ENCODE assay signal across 26 cellular contexts in the genomic region with DNA sequence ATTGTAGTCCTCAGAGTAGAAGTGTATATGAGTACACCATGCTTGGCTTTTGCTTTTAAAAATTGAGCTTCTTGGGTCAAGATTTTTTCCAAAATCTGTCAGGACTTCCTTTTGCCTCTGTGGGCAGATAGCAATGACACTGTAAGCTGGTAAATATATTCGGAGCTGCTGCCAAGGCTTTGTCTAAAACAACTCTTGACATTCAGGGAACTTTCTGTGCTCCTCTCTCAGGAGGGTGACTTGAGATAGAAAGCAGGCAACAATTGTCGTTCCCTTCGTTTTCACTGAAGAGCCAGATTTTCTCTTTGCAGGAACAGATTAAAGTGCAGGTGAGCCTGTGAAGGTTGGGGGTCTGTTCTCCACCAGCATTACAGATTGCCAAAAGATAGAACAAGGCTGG.
"Had no signal": no experiment of that assay in that cellular context is flagged by ENCODE, and none has a peak within 500 bp of the region (broad histone marks: within the 10 kb centered on the region; RNA-seq: fewer than 3 reads in every experiment).

No MANE protein-coding gene starts in this region.

- H3K27ac ChIP-seq: colonic mucosa, dorsolateral prefrontal cortex, esophagus muscularis mucosa, gastrocnemius medialis, lower lobe of right lung, psoas muscle, right lobe of liver, skin epidermis, testis, upper lobe of left lung had no signal

- ATAC-seq: effector memory CD8-positive, alpha-beta T cell; gastrocnemius medialis; left colon; lower lobe of right lung; naive thymus-derived CD8-positive, alpha-beta T cell; psoas muscle; right lobe of liver; SK-N-SH treated with all-trans-retinoic acid at 6 μM for 48 hours had no signal

- H3K9me3 ChIP-seq: colonic mucosa, esophagus muscularis mucosa, gastrocnemius medialis, lower lobe of right lung, psoas muscle, right lobe of liver, testis, upper lobe of left lung had no signal

- H3K4me3 ChIP-seq: colonic mucosa, dorsolateral prefrontal cortex, esophagus muscularis mucosa, gastrocnemius medialis, lower lobe of right lung, psoas muscle, right lobe of liver, skin epidermis, testis, upper lobe of left lung had no signal

- H3K36me3 Mint-ChIP-seq: mesothelial cell of epicardium; naive thymus-derived CD8-positive, alpha-beta T cell had no signal

- H3K27me3 Mint-ChIP-seq: activated CD4-positive, alpha-beta memory T cell treated with anti-CD3 and anti-CD28 coated beads, Interleukin-2, amount 10 ng/mL, durations not matched to agents 7 days and 5 days had no signal

- H3K27ac Mint-ChIP-seq: activated CD4-positive, alpha-beta memory T cell treated with anti-CD3 and anti-CD28 coated beads, Interleukin-2, amount 10 ng/mL, durations not matched to agents 7 days and 5 days; activated naive CD8-positive, alpha-beta T cell treated with anti-CD3 and anti-CD28 coated beads for 36 hours; activated T-helper 2 cell treated with anti-CD3 and anti-CD28 coated beads, Interferon-gamma antibody, Interleukin-2, Interleukin-4, amounts not matched to agents 10 μg/mL and 5 μg/mL and 100 μg/mL, durations not matched to agents 14 hours and 24 hours and 36 hours; effector memory CD8-positive, alpha-beta T cell; mesothelial cell of epicardium; naive thymus-derived CD8-positive, alpha-beta T cell had no signal

- H3K9me3 Mint-ChIP-seq: effector memory CD8-positive, alpha-beta T cell; mesothelial cell of epicardium; naive thymus-derived CD8-positive, alpha-beta T cell had no signal

- H3K36me3 ChIP-seq: colonic mucosa, esophagus muscularis mucosa, gastrocnemius medialis, lower lobe of right lung, right lobe of liver, upper lobe of left lung had no signal

- H3K4me3 Mint-ChIP-seq: activated CD4-positive, alpha-beta memory T cell treated with anti-CD3 and anti-CD28 coated beads, Interleukin-2, amount 10 ng/mL, durations not matched to agents 7 days and 5 days; activated naive CD8-positive, alpha-beta T cell treated with anti-CD3 and anti-CD28 coated beads for 36 hours; effector memory CD8-positive, alpha-beta T cell; mesothelial cell of epicardium; naive thymus-derived CD8-positive, alpha-beta T cell had no signal

- DNase-seq: activated CD4-positive, alpha-beta memory T cell treated with anti-CD3 and anti-CD28 coated beads, Interleukin-2, amount 10 ng/mL, durations not matched to agents 7 days and 5 days; activated CD4-positive, alpha-beta T cell treated with anti-CD3 and anti-CD28 coated beads for 4 hours; activated CD4-positive, CD25-positive, alpha-beta regulatory T cell; activated naive CD4-positive, alpha-beta T cell; activated naive CD8-positive, alpha-beta T cell treated with anti-CD3 and anti-CD28 coated beads for 36 hours; activated T-cell treated with anti-CD3 and anti-CD28 coated beads, Interleukin-2, amount 50 U/mL, for 1 hour; colonic mucosa; dorsolateral prefrontal cortex; effector memory CD8-positive, alpha-beta T cell; gastrocnemius medialis; left colon; lower lobe of right lung; naive thymus-derived CD8-positive, alpha-beta T cell; psoas muscle; right lobe of liver; SIG-M5; stimulated activated CD4-positive, alpha-beta T cell treated with anti-CD3 and anti-CD28 coated beads, Interleukin-1b, Interleukin-23, amount 100 ng/mL, for 48 hours; stimulated activated naive CD4-positive, alpha-beta T cell; T1000; testis; upper lobe of left lung had no signal

- H3K27me3 ChIP-seq: colonic mucosa, dorsolateral prefrontal cortex, esophagus muscularis mucosa, right lobe of liver, testis, upper lobe of left lung had no signal

- H3K4me1 ChIP-seq: colonic mucosa, right lobe of liver, testis had no signal
